26 cellular contexts compared by ENCODE assay signal in genomic region chr10:1532636-1533035, GRCh38.
"Had no signal": no experiment of that assay in that cellular context is flagged by ENCODE, and none has a peak within 500 bp of the region (broad histone marks: within the 10 kb centered on the region; RNA-seq: fewer than 3 reads in every experiment).

No MANE protein-coding gene starts in this region.

- H3K36me3 ChIP-seq: adrenal gland, breast epithelium, SJSA1 had no signal

- H3K4me2 ChIP-seq: KMS-11 had no signal

- H3K4me3 ChIP-seq: adrenal gland, breast epithelium, SJSA1 had no signal

- FAIRE-seq: RCC 7860 had no signal

- H3K9ac ChIP-seq: KMS-11 had no signal

- H3K27ac ChIP-seq: adrenal gland, breast epithelium, KMS-11, SJSA1 had no signal

- H3K9me3 ChIP-seq: adrenal gland, breast epithelium, SJSA1 had no signal

- ATAC-seq: activated CD4-positive, CD25-positive, alpha-beta regulatory T cell treated with anti-CD3 and anti-CD28 coated beads, Interleukin-2, amount 50 U/mL, for 24 hours; activated CD8-positive, alpha-beta T cell treated with anti-CD3 and anti-CD28 coated beads for 36 hours; activated T-cell treated with anti-CD3 and anti-CD28 coated beads, Interleukin-2, amount 50 U/mL, for 72 hours; PC-3; SK-N-SH treated with all-trans-retinoic acid at 6 μM for 48 hours had no signal

- DNase-seq: activated CD4-positive, alpha-beta T cell treated with anti-CD3 and anti-CD28 coated beads for 4 hours; activated CD8-positive, alpha-beta memory T cell treated with anti-CD3 and anti-CD28 coated beads, Interleukin-2, amount 50 U/mL, for 4 hours; activated CD8-positive, alpha-beta T cell treated with anti-CD3 and anti-CD28 coated beads for 36 hours; activated gamma-delta T cell treated with Interleukin-2 at 50 U/mL for 16 hours; activated naive CD4-positive, alpha-beta T cell treated with anti-CD3 and anti-CD28 coated beads, Interleukin-2, amount 10 ng/mL, durations not matched to agents 7 days and 5 days; activated naive CD8-positive, alpha-beta T cell treated with anti-CD3 and anti-CD28 coated beads, Interleukin-2, amount 10 ng/mL, durations not matched to agents 7 days and 5 days; activated T-cell treated with anti-CD3 and anti-CD28 coated beads, Interleukin-2, amount 50 U/mL, for 72 hours; adrenal gland; caudate nucleus; NCI-H1092; NCI-H1436; NCI-H187 treated with DMSO at 0.1 percent for 48 hours; NCI-H2107; NCI-H2171 treated with DMSO at 0.1 percent for 48 hours; NCI-H345; NCI-H510A; NCI-H526 treated with DMSO at 0.1 percent for 48 hours; PC-3; SHP77; SW 1271 had no signal

- H3K4me1 ChIP-seq: adrenal gland, breast epithelium, SJSA1 had no signal

- H3K27me3 ChIP-seq: adrenal gland had no signal
